Comparison of ENCODE assay signal across 13 cellular contexts in genomic region chr18:48840491-48840877, GRCh38.
DNase-seq lines count a peak whose midpoint lies in the region; ATAC-seq and TF ChIP-seq lines count a peak whose summit lies in the region.
"Had no signal": no experiment of that assay in that cellular context is flagged by ENCODE, and none has a peak within 500 bp of the region (broad histone marks: within the 10 kb centered on the region; RNA-seq: fewer than 3 reads in every experiment).

No MANE protein-coding gene starts in this region.

- H3K9me3 Mint-ChIP-seq in progenitor cell of endocrine pancreas (ENCODE audit: low read depth), result no peaks in the 10 kb centered on the region
- H3K9me3 Mint-ChIP-seq: activated naive CD8-positive, alpha-beta T cell treated with anti-CD3 and anti-CD28 coated beads, Interleukin-2, amount 50 U/mL, for 24 hours; stimulated activated memory B cell treated with anti-CD40 and anti-IgM and Interleukin-4, amounts not matched to agents 10 μg/mL and 1 μg/mL and 100 μg/mL, for 72 hours had no signal

- TF ChIP-seq CTCF in progenitor cell of endocrine pancreas (IDR thresholded peaks at IDR 0.05; ENCODE audit: unreplicated experiment), result no peak

- peaks cover 33% of the 10 kb centered on the region for H3K4me1 Mint-ChIP-seq in progenitor cell of endocrine pancreas (ENCODE audit: low read depth)

- H3K27me3 Mint-ChIP-seq in progenitor cell of endocrine pancreas, result no peaks in the 10 kb centered on the region
- H3K27me3 Mint-ChIP-seq: activated naive CD8-positive, alpha-beta T cell treated with anti-CD3 and anti-CD28 coated beads, Interleukin-2, amount 50 U/mL, for 24 hours; stimulated activated memory B cell treated with anti-CD40 and anti-IgM and Interleukin-4, amounts not matched to agents 10 μg/mL and 1 μg/mL and 100 μg/mL, for 72 hours had no signal

- H3K27ac ChIP-seq in angular gyrus (ENCODE audit: low read depth, low read length) (peak overlapping the region; percentile 97), temporal lobe (ENCODE audit: low read depth, low read length) (peak overlapping the region; percentile 98)

- DNase-seq in NCI-H524 (lab: John Stamatoyannopoulos, UW) (peak; percentile 20 to 49), NCI-H524 treated with DMSO at 0.1 percent for 48 hours (lab: John Stamatoyannopoulos, UW) (no peak), medulla oblongata (ENCODE audit: extremely low spot score) (peak; percentile 89), NCI-H1930 (lab: John Stamatoyannopoulos, UW) (no peak), progenitor cell of endocrine pancreas (ENCODE audit: low spot score, unreplicated experiment) (no peak)
- DNase-seq: activated CD8-positive, alpha-beta T cell treated with anti-CD3 and anti-CD28 coated beads, Interleukin-2, amount 10 ng/mL, durations not matched to agents 7 days and 5 days; activated naive CD8-positive, alpha-beta T cell treated with anti-CD3 and anti-CD28 coated beads, Interleukin-2, amount 50 U/mL, for 24 hours; EL; T-helper 2 cell had no signal

- no peak overlapping the region for H3K4me3 Mint-ChIP-seq in progenitor cell of endocrine pancreas (ENCODE audit: low read depth)
- H3K4me3 Mint-ChIP-seq: activated CD8-positive, alpha-beta T cell treated with anti-CD3 and anti-CD28 coated beads, Interleukin-2, amount 10 ng/mL, durations not matched to agents 7 days and 5 days; activated naive CD8-positive, alpha-beta T cell treated with anti-CD3 and anti-CD28 coated beads, Interleukin-2, amount 50 U/mL, for 24 hours; stimulated activated memory B cell treated with anti-CD40 and anti-IgM and Interleukin-4, amounts not matched to agents 10 μg/mL and 1 μg/mL and 100 μg/mL, for 72 hours had no signal

- H3K36me3 Mint-ChIP-seq in progenitor cell of endocrine pancreas (ENCODE audit: insufficient read depth), result no peaks in the 10 kb centered on the region

- ATAC-seq in HG03342 (IDR thresholded peaks at IDR 0.05; ENCODE audit: unreplicated experiment), result no peak
- ATAC-seq: activated CD8-positive, alpha-beta T cell treated with anti-CD3 and anti-CD28 coated beads, Interleukin-2, amount 10 ng/mL, durations not matched to agents 7 days and 5 days; activated naive CD8-positive, alpha-beta T cell treated with anti-CD3 and anti-CD28 coated beads, Interleukin-2, amount 50 U/mL, for 24 hours; stimulated activated memory B cell treated with anti-CD40 and anti-IgM and Interleukin-4, amounts not matched to agents 10 μg/mL and 1 μg/mL and 100 μg/mL, for 72 hours had no signal

- H3K27ac Mint-ChIP-seq in progenitor cell of endocrine pancreas, result no peak overlapping the region
- H3K27ac Mint-ChIP-seq: activated CD8-positive, alpha-beta T cell treated with anti-CD3 and anti-CD28 coated beads, Interleukin-2, amount 10 ng/mL, durations not matched to agents 7 days and 5 days had no signal

Comparison
In these comparisons a context has a peak if more than half of its experiments do, and no peak if none do; other contexts are left out.
1. DNase-seq: peak in NCI-H524 (2 of 2) and medulla oblongata (single experiment); none in NCI-H524 treated with DMSO at 0.1 percent for 48 hours (single experiment), NCI-H1930 (0 of 2) and progenitor cell of endocrine pancreas (single experiment).